Comparison of ENCODE assay signal across 19 cellular contexts in the genomic region with DNA sequence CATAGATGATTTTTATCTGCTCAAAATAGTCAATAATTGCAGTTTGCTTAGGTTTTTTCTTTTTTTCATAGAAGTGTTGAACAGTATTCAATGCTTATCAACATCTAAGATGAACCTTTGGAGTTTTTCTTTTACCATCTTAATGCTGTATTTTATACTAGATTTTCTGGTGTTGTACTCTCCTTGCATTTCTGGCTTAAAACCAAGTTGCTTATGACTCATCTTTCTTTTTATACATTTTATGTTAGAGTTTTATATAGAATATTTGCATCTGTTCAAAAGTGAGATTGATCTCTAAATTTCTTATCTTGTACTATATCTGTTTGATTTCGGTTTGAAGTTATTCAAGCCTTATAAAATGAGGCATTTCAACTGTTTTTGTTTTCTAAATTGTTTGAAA.
A peak's percentile ranks its signal among the peaks of the same experiment; 100 is the strongest.
DNase-seq lines count a peak whose midpoint lies in the region; ATAC-seq, FAIRE-seq and TF ChIP-seq lines count a peak whose summit lies in the region.
"Had no signal": no experiment of that assay in that cellular context is flagged by ENCODE, and none has a peak within 500 bp of the region (broad histone marks: within the 10 kb centered on the region; RNA-seq: fewer than 3 reads in every experiment).

No MANE protein-coding gene starts in this region.

- peak; percentile 14 for DNase-seq in A673 (ENCODE audit: low spot score)
- peak; percentile 6 for DNase-seq in HCEC 1CT
- no peak for DNase-seq in mesenchymal stem cell
- DNase-seq in neural progenitor cell (ENCODE audit: low spot score) = no peak
- no peak for DNase-seq in PC-9
- DNase-seq: CD8-positive, alpha-beta memory T cell; DMS79 treated with DMSO at 0.1 percent for 48 hours; GDM1; NCI-H1092 treated with DMSO at 0.1 percent for 48 hours; NCI-H1694; NCI-H2081 treated with DMSO at 0.1 percent for 48 hours; NCI-H510A; NCI-H774; SHP77 had no signal

- FAIRE-seq in endometrium (lab: Jason Lieb, UNC) = peak; percentile 21
- FAIRE-seq: A549, H54 had no signal

- no peaks in the 10 kb centered on the region for H3K36me3 Mint-ChIP-seq in neural progenitor cell
- H3K36me3 Mint-ChIP-seq: CD8-positive, alpha-beta memory T cell had no signal

- no peak overlapping the region for H4K91ac ChIP-seq in mesenchymal stem cell (ENCODE audit: low read length)

- peaks cover 7% of the 10 kb centered on the region; the same call in 1 of the 2 replicates for H3K9me2 ChIP-seq in PC-9 (ENCODE audit: insufficient read depth)

- H3K9me3 ChIP-seq in A673 (ENCODE audit: low read depth, low read length, poor library complexity, severe bottlenecking) = no peaks in the 10 kb centered on the region
- no peaks in the 10 kb centered on the region for H3K9me3 ChIP-seq in mesenchymal stem cell (ENCODE audit: control insufficient read depth, low read length)
- H3K9me3 ChIP-seq in neural progenitor cell (ENCODE audit: low read depth) = no peaks in the 10 kb centered on the region
- no peaks in the 10 kb centered on the region for H3K9me3 ChIP-seq in PC-9 (ENCODE audit: insufficient read depth, low read depth)
- H3K9me3 ChIP-seq: A549; BLaER1 treated with 17β-estradiol and CSF1 and Interleukin-3, amounts not matched to agents 10 nM and 100 nM had no signal

- H3K14ac ChIP-seq in mesenchymal stem cell (ENCODE audit: low read length in 2 of 2) = no peak overlapping the region

- H3K27me3 ChIP-seq in A673 (replicated peaks; ENCODE audit: insufficient read depth, low read depth, low read length, poor library complexity) (no peaks in the 10 kb centered on the region), mesenchymal stem cell (ENCODE audit: control insufficient read depth in 1 of 2, insufficient read depth in 1 of 2, low read length in 2 of 2) (no peaks in the 10 kb centered on the region), neural progenitor cell (no peaks in the 10 kb centered on the region), PC-9 (ENCODE audit: insufficient read depth, low read depth) (no peaks in the 10 kb centered on the region)
- H3K27me3 ChIP-seq: BLaER1 treated with 17β-estradiol and CSF1 and Interleukin-3, amounts not matched to agents 10 nM and 100 nM had no signal

- H3K4me2 ChIP-seq in mesenchymal stem cell (ENCODE audit: low read length, poor library complexity, severe bottlenecking) (no peak overlapping the region), neural progenitor cell (no peak overlapping the region), PC-9 (no peak overlapping the region)
- H3K4me2 ChIP-seq: A549; BLaER1 treated with 17β-estradiol and CSF1 and Interleukin-3, amounts not matched to agents 10 nM and 100 nM had no signal

- H3K27ac Mint-ChIP-seq in neural progenitor cell = no peak overlapping the region
- H3K27ac Mint-ChIP-seq: CD8-positive, alpha-beta memory T cell had no signal

- H3K4ac ChIP-seq in mesenchymal stem cell (ENCODE audit: low read depth in 1 of 2, low read length in 2 of 2) = no peak overlapping the region

- TF ChIP-seq CTCF in A673 (conservative IDR thresholded peaks at IDR 0.05; ENCODE audit: low read depth, low read length) (no peak), neural progenitor cell (IDR thresholded peaks at IDR 0.05) (no peak), PC-9 (conservative IDR thresholded peaks at IDR 0.05) (no peak)

- no peaks in the 10 kb centered on the region for H3K79me1 ChIP-seq in mesenchymal stem cell (replicated peaks; ENCODE audit: low read length, poor library complexity, severe bottlenecking)

- POLR2A ChIA-PET in A673 (lab: Charles Lee; ENCODE audit: low non-redundant PET) (no interaction called here), PC-9 (lab: Charles Lee; ENCODE audit: unreplicated experiment) (no interaction called here)

- CTCF ChIA-PET in A673 (lab: Charles Lee) (no interaction called here), PC-9 (lab: Charles Lee) (no interaction called here)

- H3K23ac ChIP-seq in mesenchymal stem cell (ENCODE audit: low read length in 2 of 2) = no peak overlapping the region

- no CpG with 5 or more reads among the region's 1 CpG for WGBS in mesenchymal stem cell

- no peak overlapping the region for H3K4me3 Mint-ChIP-seq in neural progenitor cell
- H3K4me3 Mint-ChIP-seq: CD8-positive, alpha-beta memory T cell had no signal

- no peaks in the 10 kb centered on the region for H3K36me3 ChIP-seq in A673 (ENCODE audit: insufficient read depth, low read length, poor library complexity, severe bottlenecking)
- H3K36me3 ChIP-seq in mesenchymal stem cell (ENCODE audit: control insufficient read depth in 1 of 2, insufficient read depth in 2 of 2, low read depth in 1 of 2, low read length in 2 of 2) = no peaks in the 10 kb centered on the region
- H3K36me3 ChIP-seq in neural progenitor cell = no peaks in the 10 kb centered on the region
- no peaks in the 10 kb centered on the region for H3K36me3 ChIP-seq in PC-9 (ENCODE audit: low read depth)
- H3K36me3 ChIP-seq: BLaER1 treated with 17β-estradiol and CSF1 and Interleukin-3, amounts not matched to agents 10 nM and 100 nM had no signal

- H2BK15ac ChIP-seq in mesenchymal stem cell (ENCODE audit: low read depth, poor library complexity, severe bottlenecking) = no peak overlapping the region

- H3F3A ChIP-seq in neural progenitor cell (ENCODE audit: low read depth) = no peaks in the 10 kb centered on the region
- no peaks in the 10 kb centered on the region for H3F3A ChIP-seq in PC-9 (ENCODE audit: insufficient read depth, low read depth)

- peaks cover 4% of the 10 kb centered on the region for H3K27me3 Mint-ChIP-seq in neural progenitor cell (ENCODE audit: insufficient read depth, low read depth)
- H3K27me3 Mint-ChIP-seq: CD8-positive, alpha-beta memory T cell had no signal

- peaks cover 2% of the 10 kb centered on the region for H3K9me3 Mint-ChIP-seq in neural progenitor cell

- H3K79me2 ChIP-seq in neural progenitor cell (ENCODE audit: low read depth) = no peaks in the 10 kb centered on the region
- no peaks in the 10 kb centered on the region for H3K79me2 ChIP-seq in PC-9 (ENCODE audit: low read depth)

- peaks cover 6% of the 10 kb centered on the region for H3K4me1 ChIP-seq in A673 (ENCODE audit: insufficient read depth, low read length, poor library complexity, severe bottlenecking)
- no peaks in the 10 kb centered on the region for H3K4me1 ChIP-seq in mesenchymal stem cell (ENCODE audit: control insufficient read depth, insufficient read depth, low read depth, low read length)
- no peaks in the 10 kb centered on the region for H3K4me1 ChIP-seq in neural progenitor cell
- H3K4me1 ChIP-seq in PC-9 (replicated peaks; ENCODE audit: insufficient read depth) = no peaks in the 10 kb centered on the region
- H3K4me1 ChIP-seq: A549 had no signal

- H2AFZ ChIP-seq in mesenchymal stem cell (ENCODE audit: low read depth, low read length) = no peak overlapping the region
- no peak overlapping the region for H2AFZ ChIP-seq in neural progenitor cell (replicated peaks)
- no peak overlapping the region for H2AFZ ChIP-seq in PC-9

- H3K9ac ChIP-seq in mesenchymal stem cell (ENCODE audit: low read length) = no peak overlapping the region
- H3K9ac ChIP-seq in neural progenitor cell = no peak overlapping the region
- H3K9ac ChIP-seq: BLaER1 treated with 17β-estradiol and CSF1 and Interleukin-3, amounts not matched to agents 10 nM and 100 nM had no signal

- H2BK5ac ChIP-seq in mesenchymal stem cell (ENCODE audit: low read depth, low read length, poor library complexity, severe bottlenecking) = peak overlapping the region; percentile 31

- intact Hi-C loops in A673 (cut with micrococcal nuclease; ENCODE audit: unreplicated experiment) (no loop called here), PC-9 (cut with micrococcal nuclease; ENCODE audit: unreplicated experiment) (no loop called here)

- H4K8ac ChIP-seq in mesenchymal stem cell (ENCODE audit: low read length) = no peak overlapping the region

- BruUV-seq in A673 (replicated peaks; lab: Mats Ljungman, UMichigan) (no TSS peak), PC-9 (replicated peaks; lab: Mats Ljungman, UMichigan) (no TSS peak)

- no peak for ATAC-seq in GM21515 (IDR thresholded peaks at IDR 0.05; ENCODE audit: unreplicated experiment)
- ATAC-seq: A549 had no signal

- no peaks in the 10 kb centered on the region for H3K4me1 Mint-ChIP-seq in neural progenitor cell
- H3K4me1 Mint-ChIP-seq: CD8-positive, alpha-beta memory T cell had no signal

- H3K4me3 ChIP-seq in A673 (ENCODE audit: low read depth, low read length, poor library complexity, severe bottlenecking) (no peak overlapping the region), mesenchymal stem cell (ENCODE audit: insufficient read depth in 1 of 2, low read depth in 1 of 2, low read length in 2 of 2) (no peak overlapping the region), neural progenitor cell (no peak overlapping the region), PC-9 (no peak overlapping the region)
- H3K4me3 ChIP-seq: A549; BLaER1 treated with 17β-estradiol and CSF1 and Interleukin-3, amounts not matched to agents 10 nM and 100 nM had no signal

- H4K20me1 ChIP-seq in neural progenitor cell (ENCODE audit: low read depth) (no peaks in the 10 kb centered on the region), PC-9 (ENCODE audit: insufficient read depth) (no peaks in the 10 kb centered on the region)
- H4K20me1 ChIP-seq: BLaER1 treated with 17β-estradiol and CSF1 and Interleukin-3, amounts not matched to agents 10 nM and 100 nM had no signal

- no peak overlapping the region for H2BK120ac ChIP-seq in mesenchymal stem cell (ENCODE audit: low read depth, low read length)

- H2BK12ac ChIP-seq in mesenchymal stem cell (ENCODE audit: low read length in 2 of 2) = no peak overlapping the region

- H2AK5ac ChIP-seq in mesenchymal stem cell (ENCODE audit: low read length, severe bottlenecking) = no peak overlapping the region

- H3K27ac ChIP-seq in A673 (ENCODE audit: low read depth, low read length, poor library complexity, severe bottlenecking) (no peak overlapping the region), mesenchymal stem cell (ENCODE audit: low read length, poor library complexity, severe bottlenecking) (no peak overlapping the region), neural progenitor cell (no peak overlapping the region), PC-9 (no peak overlapping the region)
- H3K27ac ChIP-seq: A549; BLaER1 treated with 17β-estradiol and CSF1 and Interleukin-3, amounts not matched to agents 10 nM and 100 nM had no signal

- no peak overlapping the region for H3K18ac ChIP-seq in mesenchymal stem cell (ENCODE audit: low read depth in 1 of 2, low read length in 2 of 2)

Comparison
In these comparisons a context has a peak if more than half of its experiments do, and no peak if none do; other contexts are left out.
1. DNase-seq: peak in A673 (single experiment) and HCEC 1CT (single experiment); none in mesenchymal stem cell (single experiment), neural progenitor cell (single experiment) and PC-9 (0 of 2).